In genomic region chr5:22938373-22938772, GRCh38 we compare ENCODE assay signal across 22 cellular contexts.
"Had no signal": no experiment of that assay in that cellular context is flagged by ENCODE, and none has a peak within 500 bp of the region (broad histone marks: within the 10 kb centered on the region; RNA-seq: fewer than 3 reads in every experiment).

No MANE protein-coding gene starts in this region.

- DNase-seq: activated CD4-positive, alpha-beta T cell treated with anti-CD3 and anti-CD28 coated beads for 4 hours; activated CD4-positive, alpha-beta T cell treated with anti-CD3 and anti-CD28 coated beads, Interleukin-2, amount 50 U/mL, for 4 hours; activated CD8-positive, alpha-beta memory T cell treated with anti-CD3 and anti-CD28 coated beads, Interleukin-2, amount 10 ng/mL, durations not matched to agents 7 days and 5 days; activated effector memory CD4-positive, alpha-beta T cell treated with Interleukin-2 at 50 U/mL for 16 hours; activated naive CD4-positive, alpha-beta T cell; activated T-cell treated with anti-CD3 and anti-CD28 coated beads, Interleukin-2, amount 50 U/mL, for 24 hours; aorta; Kasumi-1; KBM-7; NCI-H1417; NCI-H1930; NCI-H2107; NCI-H2171 treated with DMSO at 0.1 percent for 48 hours; NCI-H345; NCI-H510A; NCI-H526 treated with DMSO at 0.1 percent for 48 hours; NCI-H82; NK-92 treated with Interleukin-12 subunit alpha and Interleukin-12 subunit beta, amount 100 ng/mL, for 24 hours; OCI-M1; Peyer's patch; SHP77 treated with DMSO at 0.1 percent for 48 hours had no signal

- H3K9me3 ChIP-seq: Peyer's patch had no signal

- H3K4me1 ChIP-seq: Peyer's patch had no signal

- H3K4me3 ChIP-seq: Peyer's patch had no signal

- H3K27ac ChIP-seq: Peyer's patch had no signal

- H3K27me3 ChIP-seq: Peyer's patch had no signal

- H3K36me3 ChIP-seq: Peyer's patch had no signal

- ATAC-seq: activated CD4-positive, CD25-positive, alpha-beta regulatory T cell treated with anti-CD3 and anti-CD28 coated beads, Interleukin-2, amount 50 U/mL, for 24 hours; activated CD8-positive, alpha-beta memory T cell treated with anti-CD3 and anti-CD28 coated beads, Interleukin-2, amount 10 ng/mL, durations not matched to agents 7 days and 5 days had no signal
